In the genomic region with DNA sequence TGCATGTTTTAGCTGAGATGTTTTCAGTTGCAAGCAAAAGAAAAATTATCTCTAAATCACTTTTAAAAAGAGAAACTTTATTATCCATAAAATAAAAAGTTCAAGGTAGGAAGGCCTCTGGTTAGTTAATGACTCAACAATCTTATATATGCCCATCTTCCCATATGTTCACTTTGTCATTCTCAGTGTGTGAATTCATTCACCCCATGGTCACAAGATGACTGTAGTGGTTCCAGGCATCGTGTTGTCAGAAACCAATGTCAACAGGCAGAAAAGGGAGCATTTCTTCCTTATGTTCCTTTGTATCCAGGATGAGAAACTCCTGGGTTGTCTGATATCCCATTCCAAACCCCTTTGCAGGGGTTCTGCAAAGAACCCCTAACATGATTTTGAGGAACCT, we compare ENCODE assay signal across 24 cellular contexts.
"Had no signal": no experiment of that assay in that cellular context is flagged by ENCODE, and none has a peak within 500 bp of the region (broad histone marks: within the 10 kb centered on the region; RNA-seq: fewer than 3 reads in every experiment).

No MANE protein-coding gene starts in this region.

- H3K36me3 ChIP-seq: adrenal gland, ascending aorta, colonic mucosa, heart left ventricle, upper lobe of right lung had no signal

- DNase-seq: activated B cell treated with CpG ODN at 0.5 μM for 24 hours; activated CD4-positive, alpha-beta T cell treated with anti-CD3 and anti-CD28 coated beads, Interleukin-2, amount 50 U/mL, for 4 hours; activated CD8-positive, alpha-beta memory T cell treated with anti-CD3 and anti-CD28 coated beads for 24 hours; activated CD8-positive, alpha-beta memory T cell treated with anti-CD3 and anti-CD28 coated beads, Interleukin-2, amount 50 U/mL, for 4 hours; activated naive CD4-positive, alpha-beta T cell; activated T-cell treated with anti-CD3 and anti-CD28 coated beads, Interleukin-2, amount 50 U/mL, for 24 hours; adrenal gland; dorsolateral prefrontal cortex; heart left ventricle; left ventricle myocardium superior; retina; stimulated activated CD4-positive, alpha-beta T cell treated with anti-CD3 and anti-CD28 coated beads, Interleukin-2, amount 100 ng/mL, for 48 hours; stimulated activated naive CD4-positive, alpha-beta T cell; T-helper 9 cell; upper lobe of right lung had no signal

- H3K9me3 ChIP-seq: adrenal gland, ascending aorta, colonic mucosa, heart left ventricle, upper lobe of right lung had no signal

- H3K4me3 Mint-ChIP-seq: activated B cell treated with CpG ODN at 0.5 μM for 24 hours; activated CD4-positive, alpha-beta T cell treated with anti-CD3 and anti-CD28 coated beads for 36 hours; activated naive CD8-positive, alpha-beta T cell; activated T-cell treated with anti-CD3 and anti-CD28 coated beads, Interleukin-2, amount 50 U/mL, for 24 hours; central memory CD8-positive, alpha-beta T cell; effector memory CD8-positive, alpha-beta T cell; natural killer cell treated with Interleukin-12 subunit alpha and Interleukin-12 subunit beta and Interleukin-15 and Interleukin-18, amount 100 ng/mL, for 72 hours had no signal

- H3K27me3 ChIP-seq: adrenal gland, ascending aorta, colonic mucosa, heart left ventricle, upper lobe of right lung had no signal

- H3K4me1 ChIP-seq: adrenal gland, ascending aorta, colonic mucosa, upper lobe of right lung had no signal

- H3K4me3 ChIP-seq: adrenal gland, ascending aorta, colonic mucosa, dorsolateral prefrontal cortex, heart left ventricle, upper lobe of right lung had no signal

- H3K27me3 Mint-ChIP-seq: progenitor cell of endocrine pancreas had no signal

- H3K27ac Mint-ChIP-seq: activated B cell treated with CpG ODN at 0.5 μM for 24 hours; activated CD4-positive, alpha-beta T cell treated with anti-CD3 and anti-CD28 coated beads for 36 hours; activated naive CD8-positive, alpha-beta T cell; activated T-cell treated with anti-CD3 and anti-CD28 coated beads, Interleukin-2, amount 50 U/mL, for 24 hours; activated T-helper 2 cell treated with anti-CD3 and anti-CD28 coated beads, Interferon-gamma antibody, Interleukin-2, Interleukin-4, amounts not matched to agents 10 μg/mL and 5 μg/mL and 100 μg/mL, durations not matched to agents 14 hours and 24 hours and 36 hours; effector memory CD8-positive, alpha-beta T cell; natural killer cell treated with Interleukin-12 subunit alpha and Interleukin-12 subunit beta and Interleukin-15 and Interleukin-18, amount 100 ng/mL, for 72 hours; progenitor cell of endocrine pancreas had no signal

- H3K27ac ChIP-seq: adrenal gland, ascending aorta, colonic mucosa, dorsolateral prefrontal cortex, heart left ventricle, upper lobe of right lung had no signal

- H3K9me3 Mint-ChIP-seq: activated B cell treated with CpG ODN at 0.5 μM for 24 hours; activated T-cell treated with anti-CD3 and anti-CD28 coated beads, Interleukin-2, amount 50 U/mL, for 24 hours; activated T-helper 2 cell treated with anti-CD3 and anti-CD28 coated beads, Interferon-gamma antibody, Interleukin-2, Interleukin-4, amounts not matched to agents 10 μg/mL and 5 μg/mL and 100 μg/mL, durations not matched to agents 14 hours and 24 hours and 36 hours; central memory CD8-positive, alpha-beta T cell; effector memory CD8-positive, alpha-beta T cell; natural killer cell treated with Interleukin-12 subunit alpha and Interleukin-12 subunit beta and Interleukin-15 and Interleukin-18, amount 100 ng/mL, for 72 hours had no signal

- ATAC-seq: natural killer cell treated with Interleukin-12 subunit alpha and Interleukin-12 subunit beta and Interleukin-15 and Interleukin-18, amount 100 ng/mL, for 72 hours had no signal
